ENCODE assay signal across 1 cellular context in the genomic region with DNA sequence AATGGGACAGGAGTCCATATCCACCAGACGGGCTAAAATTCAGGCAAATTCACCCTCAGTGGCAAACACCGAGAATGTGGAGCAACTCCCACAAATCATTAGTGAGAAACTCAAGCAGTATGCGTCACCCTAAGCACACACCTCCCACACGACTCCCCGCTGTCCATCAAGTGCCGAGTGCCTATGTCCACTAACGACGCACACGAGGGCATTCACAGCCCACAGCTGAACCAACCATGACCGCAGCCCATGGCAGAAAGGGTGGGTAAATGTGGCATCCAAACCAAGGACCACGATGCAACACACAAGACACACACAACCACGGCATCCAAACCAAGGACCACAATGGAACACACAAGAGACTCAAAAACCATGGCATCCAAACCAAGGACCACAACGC.
TF ChIP-seq lines count a peak whose summit lies in the region.

No MANE protein-coding gene starts in this region.

TF ChIP-seq in H1, 55 proteins besides CTCF, POLR2A, EP300 and RAD21:
- TF ChIP-seq CBX8 (IDR thresholded peaks at IDR 0.05; ENCODE audit: borderline replicate concordance, low read depth, low read length) (no peak), HDAC2 (IDR thresholded peaks at IDR 0.05; ENCODE audit: borderline replicate concordance in 1 of 2, low read depth in 2 of 2, low read length in 2 of 2) (no peak), TCF12 (IDR thresholded peaks at IDR 0.05; ENCODE audit: low read depth, low read length) (no peak), KDM1A (IDR thresholded peaks at IDR 0.05; ENCODE audit: borderline replicate concordance, low read length) (no peak), RFX5 (IDR thresholded peaks at IDR 0.05; ENCODE audit: borderline replicate concordance, low read depth, low read length) (no peak), JUN (IDR thresholded peaks at IDR 0.05; ENCODE audit: low read depth, low read length) (no peak), YY1 (IDR thresholded peaks at IDR 0.05; ENCODE audit: low read depth, low read length) (no peak), SIRT6 (IDR thresholded peaks at IDR 0.05; ENCODE audit: low read length) (no peak), SRF (IDR thresholded peaks at IDR 0.05; ENCODE audit: low read depth, low read length) (no peak), ZNF274 (IDR thresholded peaks at IDR 0.05; ENCODE audit: borderline replicate concordance, extremely low read depth, low read length) (no peak), KDM4A (IDR thresholded peaks at IDR 0.05; ENCODE audit: low read depth, low read length, severe bottlenecking) (no peak), RBBP5 (IDR thresholded peaks at IDR 0.05; ENCODE audit: borderline replicate concordance, low read depth, low read length) (no peak), SIN3A (conservative IDR thresholded peaks at IDR 0.05 in 1 of 2, IDR thresholded peaks at IDR 0.05 in 1 of 2; ENCODE audit: low read depth in 1 of 2, low read length in 2 of 2) (no peak)
- TF ChIP-seq, protein P1, sequence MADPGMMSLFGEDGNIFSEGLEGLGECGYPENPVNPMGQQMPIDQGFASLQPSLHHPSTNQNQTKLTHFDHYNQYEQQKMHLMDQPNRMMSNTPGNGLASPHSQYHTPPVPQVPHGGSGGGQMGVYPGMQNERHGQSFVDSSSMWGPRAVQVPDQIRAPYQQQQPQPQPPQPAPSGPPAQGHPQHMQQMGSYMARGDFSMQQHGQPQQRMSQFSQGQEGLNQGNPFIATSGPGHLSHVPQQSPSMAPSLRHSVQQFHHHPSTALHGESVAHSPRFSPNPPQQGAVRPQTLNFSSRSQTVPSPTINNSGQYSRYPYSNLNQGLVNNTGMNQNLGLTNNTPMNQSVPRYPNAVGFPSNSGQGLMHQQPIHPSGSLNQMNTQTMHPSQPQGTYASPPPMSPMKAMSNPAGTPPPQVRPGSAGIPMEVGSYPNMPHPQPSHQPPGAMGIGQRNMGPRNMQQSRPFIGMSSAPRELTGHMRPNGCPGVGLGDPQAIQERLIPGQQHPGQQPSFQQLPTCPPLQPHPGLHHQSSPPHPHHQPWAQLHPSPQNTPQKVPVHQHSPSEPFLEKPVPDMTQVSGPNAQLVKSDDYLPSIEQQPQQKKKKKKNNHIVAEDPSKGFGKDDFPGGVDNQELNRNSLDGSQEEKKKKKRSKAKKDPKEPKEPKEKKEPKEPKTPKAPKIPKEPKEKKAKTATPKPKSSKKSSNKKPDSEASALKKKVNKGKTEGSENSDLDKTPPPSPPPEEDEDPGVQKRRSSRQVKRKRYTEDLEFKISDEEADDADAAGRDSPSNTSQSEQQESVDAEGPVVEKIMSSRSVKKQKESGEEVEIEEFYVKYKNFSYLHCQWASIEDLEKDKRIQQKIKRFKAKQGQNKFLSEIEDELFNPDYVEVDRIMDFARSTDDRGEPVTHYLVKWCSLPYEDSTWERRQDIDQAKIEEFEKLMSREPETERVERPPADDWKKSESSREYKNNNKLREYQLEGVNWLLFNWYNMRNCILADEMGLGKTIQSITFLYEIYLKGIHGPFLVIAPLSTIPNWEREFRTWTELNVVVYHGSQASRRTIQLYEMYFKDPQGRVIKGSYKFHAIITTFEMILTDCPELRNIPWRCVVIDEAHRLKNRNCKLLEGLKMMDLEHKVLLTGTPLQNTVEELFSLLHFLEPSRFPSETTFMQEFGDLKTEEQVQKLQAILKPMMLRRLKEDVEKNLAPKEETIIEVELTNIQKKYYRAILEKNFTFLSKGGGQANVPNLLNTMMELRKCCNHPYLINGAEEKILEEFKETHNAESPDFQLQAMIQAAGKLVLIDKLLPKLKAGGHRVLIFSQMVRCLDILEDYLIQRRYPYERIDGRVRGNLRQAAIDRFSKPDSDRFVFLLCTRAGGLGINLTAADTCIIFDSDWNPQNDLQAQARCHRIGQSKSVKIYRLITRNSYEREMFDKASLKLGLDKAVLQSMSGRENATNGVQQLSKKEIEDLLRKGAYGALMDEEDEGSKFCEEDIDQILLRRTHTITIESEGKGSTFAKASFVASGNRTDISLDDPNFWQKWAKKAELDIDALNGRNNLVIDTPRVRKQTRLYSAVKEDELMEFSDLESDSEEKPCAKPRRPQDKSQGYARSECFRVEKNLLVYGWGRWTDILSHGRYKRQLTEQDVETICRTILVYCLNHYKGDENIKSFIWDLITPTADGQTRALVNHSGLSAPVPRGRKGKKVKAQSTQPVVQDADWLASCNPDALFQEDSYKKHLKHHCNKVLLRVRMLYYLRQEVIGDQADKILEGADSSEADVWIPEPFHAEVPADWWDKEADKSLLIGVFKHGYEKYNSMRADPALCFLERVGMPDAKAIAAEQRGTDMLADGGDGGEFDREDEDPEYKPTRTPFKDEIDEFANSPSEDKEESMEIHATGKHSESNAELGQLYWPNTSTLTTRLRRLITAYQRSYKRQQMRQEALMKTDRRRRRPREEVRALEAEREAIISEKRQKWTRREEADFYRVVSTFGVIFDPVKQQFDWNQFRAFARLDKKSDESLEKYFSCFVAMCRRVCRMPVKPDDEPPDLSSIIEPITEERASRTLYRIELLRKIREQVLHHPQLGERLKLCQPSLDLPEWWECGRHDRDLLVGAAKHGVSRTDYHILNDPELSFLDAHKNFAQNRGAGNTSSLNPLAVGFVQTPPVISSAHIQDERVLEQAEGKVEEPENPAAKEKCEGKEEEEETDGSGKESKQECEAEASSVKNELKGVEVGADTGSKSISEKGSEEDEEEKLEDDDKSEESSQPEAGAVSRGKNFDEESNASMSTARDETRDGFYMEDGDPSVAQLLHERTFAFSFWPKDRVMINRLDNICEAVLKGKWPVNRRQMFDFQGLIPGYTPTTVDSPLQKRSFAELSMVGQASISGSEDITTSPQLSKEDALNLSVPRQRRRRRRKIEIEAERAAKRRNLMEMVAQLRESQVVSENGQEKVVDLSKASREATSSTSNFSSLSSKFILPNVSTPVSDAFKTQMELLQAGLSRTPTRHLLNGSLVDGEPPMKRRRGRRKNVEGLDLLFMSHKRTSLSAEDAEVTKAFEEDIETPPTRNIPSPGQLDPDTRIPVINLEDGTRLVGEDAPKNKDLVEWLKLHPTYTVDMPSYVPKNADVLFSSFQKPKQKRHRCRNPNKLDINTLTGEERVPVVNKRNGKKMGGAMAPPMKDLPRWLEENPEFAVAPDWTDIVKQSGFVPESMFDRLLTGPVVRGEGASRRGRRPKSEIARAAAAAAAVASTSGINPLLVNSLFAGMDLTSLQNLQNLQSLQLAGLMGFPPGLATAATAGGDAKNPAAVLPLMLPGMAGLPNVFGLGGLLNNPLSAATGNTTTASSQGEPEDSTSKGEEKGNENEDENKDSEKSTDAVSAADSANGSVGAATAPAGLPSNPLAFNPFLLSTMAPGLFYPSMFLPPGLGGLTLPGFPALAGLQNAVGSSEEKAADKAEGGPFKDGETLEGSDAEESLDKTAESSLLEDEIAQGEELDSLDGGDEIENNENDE (IDR thresholded peaks at IDR 0.05; ENCODE audit: insufficient replicate concordance, low read length), result no peak
- TF ChIP-seq, protein P2, sequence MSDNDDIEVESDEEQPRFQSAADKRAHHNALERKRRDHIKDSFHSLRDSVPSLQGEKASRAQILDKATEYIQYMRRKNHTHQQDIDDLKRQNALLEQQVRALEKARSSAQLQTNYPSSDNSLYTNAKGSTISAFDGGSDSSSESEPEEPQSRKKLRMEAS (IDR thresholded peaks at IDR 0.05), result no peak
- TF ChIP-seq, protein P3, sequence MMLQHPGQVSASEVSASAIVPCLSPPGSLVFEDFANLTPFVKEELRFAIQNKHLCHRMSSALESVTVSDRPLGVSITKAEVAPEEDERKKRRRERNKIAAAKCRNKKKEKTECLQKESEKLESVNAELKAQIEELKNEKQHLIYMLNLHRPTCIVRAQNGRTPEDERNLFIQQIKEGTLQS (IDR thresholded peaks at IDR 0.05; ENCODE audit: insufficient read depth, low read depth, low read length), result no peak
- TF ChIP-seq, protein P4, sequence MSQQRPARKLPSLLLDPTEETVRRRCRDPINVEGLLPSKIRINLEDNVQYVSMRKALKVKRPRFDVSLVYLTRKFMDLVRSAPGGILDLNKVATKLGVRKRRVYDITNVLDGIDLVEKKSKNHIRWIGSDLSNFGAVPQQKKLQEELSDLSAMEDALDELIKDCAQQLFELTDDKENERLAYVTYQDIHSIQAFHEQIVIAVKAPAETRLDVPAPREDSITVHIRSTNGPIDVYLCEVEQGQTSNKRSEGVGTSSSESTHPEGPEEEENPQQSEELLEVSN (IDR thresholded peaks at IDR 0.05), result no peak
